ENCODE assay signal across 23 cellular contexts in genomic region chr10:44380829-44381600, GRCh38. TPM values are rescaled to one million over a fixed set of nuclear protein-coding genes. Genes with fewer than 3 reads are reported as not detected.
DNase-seq lines count a peak whose midpoint lies in the region; ATAC-seq, FAIRE-seq and TF ChIP-seq lines count a peak whose summit lies in the region.
"Had no signal": no experiment of that assay in that cellular context is flagged by ENCODE, and none has a peak within 500 bp of the region (broad histone marks: within the 10 kb centered on the region; RNA-seq: fewer than 3 reads in every experiment).

No MANE protein-coding gene starts in this region.

- FAIRE-seq in H1 (lab: Jason Lieb, UNC) = no peak
- FAIRE-seq: A204.1, bronchial epithelial cell, islet of Langerhans had no signal

- 84% methylated on average over 7 of the region's 8 CpGs; no CpG with 5 or more reads in 1 of the 2 experiments for WGBS in H1 (ENCODE audit: extremely low coverage in 1 of 2, insufficient coverage in 1 of 2, insufficient read length in 1 of 2, insufficient replicate concordance in 2 of 2, low coverage in 1 of 2, low lambda C conversion rate in 2 of 2, missing lambda C conversion rate in 1 of 2), 2 experiments
- 78% methylated on average over 8 of the region's 8 CpGs for WGBS in smooth muscle cell (ENCODE audit: low lambda C conversion rate)

- H3K4me3 ChIP-seq in H1 (ENCODE audit: extremely low read depth in 1 of 4, insufficient read depth in 2 of 4, low read depth in 3 of 4, low read length in 4 of 4) (peak overlapping the region in 1 of 4 experiments; percentile 78; a peak in 1 of 8 replicates), neural progenitor cell (no peak overlapping the region), uterus (no peak overlapping the region), smooth muscle cell (no peak overlapping the region)
- H3K4me3 ChIP-seq: esophagus squamous epithelium, SJCRH30 had no signal

- TF ChIP-seq POLR2A in H1 (IDR thresholded peaks at IDR 0.05; ENCODE audit: control extremely low read depth in 1 of 2, low read depth in 2 of 2, low read length in 2 of 2) (no peak), uterus (IDR thresholded peaks at IDR 0.05) (no peak)

- H3K27ac Mint-ChIP-seq in neural progenitor cell = no peak overlapping the region
- H3K27ac Mint-ChIP-seq: activated T-cell treated with anti-CD3 and anti-CD28 coated beads, Interleukin-2, amount 50 U/mL, for 72 hours; mesothelial cell of epicardium had no signal

- peaks cover 46% of the 10 kb centered on the region for H3K27me3 Mint-ChIP-seq in neural progenitor cell (ENCODE audit: insufficient read depth, low read depth)

- CTCF ChIA-PET in H1 (lab: Charles Lee; ENCODE audit: partially characterized antibody) = interaction anchor here (1.1 to 3.3 kb wide), 5 partner anchors 10 to 691 kb away, joined by 3 to 18 read pairs (median 5); no protein-coding TSS in a partner anchor

- peak overlapping the region in 1 of 2 experiments; percentile 97; a peak in 3 of 4 replicates for H3K4me2 ChIP-seq in H1 (ENCODE audit: insufficient read depth in 1 of 2, low read depth in 2 of 2, low read length in 2 of 2)
- peak overlapping the region; percentile 11 for H3K4me2 ChIP-seq in neural progenitor cell
- no peak overlapping the region for H3K4me2 ChIP-seq in smooth muscle cell

- no peak overlapping the region for H3K4me3 Mint-ChIP-seq in neural progenitor cell
- H3K4me3 Mint-ChIP-seq: activated T-cell treated with anti-CD3 and anti-CD28 coated beads, Interleukin-2, amount 50 U/mL, for 72 hours; mesothelial cell of epicardium had no signal

- H4K8ac ChIP-seq in H1 (ENCODE audit: extremely low read depth, insufficient read depth, low read length) = no peak overlapping the region

- intact Hi-C loops in Right ventricle myocardium inferior (cut with DNase I) = loop anchor here (10.0 kb wide), 2 partner anchors 326 to 416 kb away; no protein-coding TSS in a partner anchor
- intact Hi-C loops in left ventricle myocardium superior (cut with micrococcal nuclease) = loop anchor here (10.0 kb wide), 1 partner anchor 66 kb away; no protein-coding TSS in a partner anchor
- intact Hi-C loops in uterus (cut with DNase I; ENCODE audit: low total_unique reads) = loop anchor here (10.0 kb wide), 2 partner anchors 474 to 706 kb away; no protein-coding TSS in a partner anchor

- DNase-seq in Right ventricle myocardium inferior (ENCODE audit: missing footprints) = peak; percentile 43
- DNase-seq in left ventricle myocardium superior = no peak
- no peak for DNase-seq in H1 (ENCODE audit: low read depth in 1 of 2, low spot score in 2 of 2)
- no peak for DNase-seq in neural progenitor cell (ENCODE audit: low spot score)
- DNase-seq in uterus = peak; percentile 13 to 15
- DNase-seq in smooth muscle cell (lab: John Stamatoyannopoulos, UW; ENCODE audit: unreplicated experiment) = no peak
- DNase-seq: activated CD4-positive, CD25-positive, alpha-beta regulatory T cell; activated T-cell treated with anti-CD3 and anti-CD28 coated beads, Interleukin-2, amount 50 U/mL, for 72 hours; esophagus squamous epithelium; NCI-H1417 treated with DMSO at 0.1 percent for 48 hours; NCI-H526 treated with DMSO at 0.1 percent for 48 hours; SJCRH30; stimulated activated CD4-positive, alpha-beta T cell treated with anti-CD3 and anti-CD28 coated beads, Interleukin-2, amount 100 ng/mL, for 48 hours had no signal

- no peak for TF ChIP-seq EP300 in H1 (IDR thresholded peaks at IDR 0.05; ENCODE audit: borderline replicate concordance in 1 of 2, low read depth in 2 of 2, low read length in 2 of 2)

- H4K5ac ChIP-seq in H1 (ENCODE audit: insufficient read length, low read depth, low read length) = peak overlapping the region; percentile 10

- peaks cover 38% of the 10 kb centered on the region for H3F3A ChIP-seq in neural progenitor cell (ENCODE audit: low read depth)
- no peaks in the 10 kb centered on the region for H3F3A ChIP-seq in smooth muscle cell (ENCODE audit: low read depth)

- peaks cover 2% of the 10 kb centered on the region for H3K9me3 Mint-ChIP-seq in neural progenitor cell
- H3K9me3 Mint-ChIP-seq: activated T-cell treated with anti-CD3 and anti-CD28 coated beads, Interleukin-2, amount 50 U/mL, for 72 hours; mesothelial cell of epicardium had no signal

- H3K4me1 ChIP-seq in H1 (replicated peaks in 1 of 4; ENCODE audit: control insufficient read depth in 3 of 4, insufficient read depth in 4 of 4, low read length in 3 of 4) (peaks cover 19 to 42% (median 26%) of the 10 kb centered on the region in 4 experiments), neural progenitor cell (peaks cover 48% of the 10 kb centered on the region), uterus (peaks cover 0 to 10% of the 10 kb centered on the region in 2 donors), smooth muscle cell (ENCODE audit: low read depth) (peaks cover 35% of the 10 kb centered on the region)
- H3K4me1 ChIP-seq: SJCRH30 had no signal

- H2BK120ac ChIP-seq in H1 (replicated peaks; ENCODE audit: low read depth, low read length) = peak overlapping the region; percentile 61

- peak overlapping the region; percentile 97; the same call in 1 of the 2 replicates for H2BK15ac ChIP-seq in H1 (ENCODE audit: low read length)

- H2BK12ac ChIP-seq in H1 (ENCODE audit: low read depth, low read length) = peak overlapping the region; percentile 30; the same call in 1 of the 2 replicates

- H4K91ac ChIP-seq in H1 (replicated peaks; ENCODE audit: insufficient read length, low read length) = peak overlapping the region; percentile 25

- TF ChIP-seq CTCF in H1 (IDR thresholded peaks at IDR 0.05; ENCODE audit: control extremely low read depth in 1 of 3, insufficient read depth in 1 of 3, low read depth in 1 of 3, low read length in 3 of 3) = no peak
- TF ChIP-seq CTCF in neural progenitor cell (IDR thresholded peaks at IDR 0.05) = no peak
- TF ChIP-seq CTCF in uterus (IDR thresholded peaks at IDR 0.05) = no peak
- no peak for TF ChIP-seq CTCF in smooth muscle cell (IDR thresholded peaks at IDR 0.05; ENCODE audit: borderline replicate concordance, insufficient read depth, poor library complexity, severe bottlenecking)

- no peaks in the 10 kb centered on the region for H3K36me3 Mint-ChIP-seq in neural progenitor cell
- H3K36me3 Mint-ChIP-seq: mesothelial cell of epicardium had no signal

- H3K23ac ChIP-seq in H1 (ENCODE audit: insufficient read length) = no peak overlapping the region

- peak overlapping the region; percentile 79 for H3K4ac ChIP-seq in H1 (replicated peaks; ENCODE audit: insufficient read length, low read depth, low read length)

- no peak overlapping the region for H3K9ac ChIP-seq in H1 (replicated peaks in 1 of 4; ENCODE audit: extremely low read depth in 1 of 4, low read depth in 3 of 4, low read length in 3 of 4)
- H3K9ac ChIP-seq in neural progenitor cell = no peak overlapping the region
- H3K9ac ChIP-seq in smooth muscle cell (ENCODE audit: low read depth) = no peak overlapping the region

- H3K79me2 ChIP-seq in H1 (ENCODE audit: control insufficient read depth in 1 of 2, insufficient read depth in 2 of 2, low read length in 2 of 2) (peaks cover 6 to 53% of the 10 kb centered on the region in 2 experiments; a peak in 2 of 4 replicates), neural progenitor cell (ENCODE audit: low read depth) (no peaks in the 10 kb centered on the region), smooth muscle cell (ENCODE audit: low read depth) (peaks cover 3% of the 10 kb centered on the region)

- H3K23me2 ChIP-seq in H1 (ENCODE audit: low read depth, low read length) = peaks cover 32% of the 10 kb centered on the region; the same call in 1 of the 2 replicates

- ATAC-seq in Right ventricle myocardium inferior = no peak
- ATAC-seq in left ventricle myocardium superior = no peak
- no peak for ATAC-seq in HG03039 (IDR thresholded peaks at IDR 0.05; ENCODE audit: unreplicated experiment)
- ATAC-seq in HG03439 (IDR thresholded peaks at IDR 0.05; ENCODE audit: unreplicated experiment) = no peak
- ATAC-seq: activated T-cell treated with anti-CD3 and anti-CD28 coated beads, Interleukin-2, amount 50 U/mL, for 72 hours had no signal

- H2BK5ac ChIP-seq in H1 (ENCODE audit: low read depth, low read length) = peak overlapping the region; percentile 55; the same call in 1 of the 2 replicates

- peaks cover 34% of the 10 kb centered on the region for H3K4me1 Mint-ChIP-seq in neural progenitor cell

- peaks cover 10% of the 10 kb centered on the region for H3K79me1 ChIP-seq in H1 (ENCODE audit: low read depth, low read length)

- no peak overlapping the region for H3K56ac ChIP-seq in H1 (replicated peaks; ENCODE audit: insufficient read length, low read depth, low read length)

- H3K27me3 ChIP-seq in H1 (replicated peaks in 1 of 4; ENCODE audit: control insufficient read depth in 3 of 4, extremely low read depth in 1 of 4, insufficient read depth in 3 of 4, low read length in 3 of 4) (peaks cover 2 to 26% (median 20%) of the 10 kb centered on the region in 4 experiments; a peak in 6 of 7 replicates), neural progenitor cell (peaks cover 41% of the 10 kb centered on the region), uterus (no peaks in the 10 kb centered on the region), smooth muscle cell (ENCODE audit: low read depth) (peaks cover 39% of the 10 kb centered on the region)
- H3K27me3 ChIP-seq: SJCRH30 had no signal

- no peak for TF ChIP-seq RAD21 in H1 (IDR thresholded peaks at IDR 0.05 in 1 of 2, conservative IDR thresholded peaks at IDR 0.05 in 1 of 2; ENCODE audit: low read depth in 2 of 2, low read length in 2 of 2)

- H4K20me1 ChIP-seq in H1 (replicated peaks in 1 of 2; ENCODE audit: control insufficient read depth in 1 of 2, insufficient read depth in 2 of 2, low read length in 2 of 2) (peaks cover 0 to 13% of the 10 kb centered on the region in 2 experiments), neural progenitor cell (ENCODE audit: low read depth) (peaks cover 20% of the 10 kb centered on the region), smooth muscle cell (ENCODE audit: low read depth) (peaks cover 14% of the 10 kb centered on the region)

- H3K36me3 ChIP-seq in H1 (ENCODE audit: control insufficient read depth in 2 of 4, insufficient read depth in 4 of 4, low read length in 3 of 4) (peaks cover 3 to 44% (median 13%) of the 10 kb centered on the region in 4 experiments), neural progenitor cell (no peaks in the 10 kb centered on the region), uterus (no peaks in the 10 kb centered on the region), smooth muscle cell (ENCODE audit: low read depth) (no peaks in the 10 kb centered on the region)
- H3K36me3 ChIP-seq: neutrophil, SJCRH30 had no signal

- H3K14ac ChIP-seq in H1 (ENCODE audit: insufficient read length) = no peak overlapping the region

- 0 out of 2 replicates have a peak overlapping the region, but pooled peaks have one; percentile 28 for H2AK5ac ChIP-seq in H1 (ENCODE audit: low read depth, low read length)

- no peak overlapping the region for H2AFZ ChIP-seq in H1 (ENCODE audit: low read length)
- no peak overlapping the region for H2AFZ ChIP-seq in neural progenitor cell (replicated peaks)
- H2AFZ ChIP-seq in smooth muscle cell (ENCODE audit: low read depth) = no peak overlapping the region

- POLR2A ChIA-PET in H1 (lab: Charles Lee; ENCODE audit: partially characterized antibody) = interaction anchor here (1.5 to 6.5 kb wide), 3 partner anchors 11 to 43 kb away, joined by 4 to 60 read pairs (median 8); no protein-coding TSS in a partner anchor

- H3K27ac ChIP-seq in H1 (ENCODE audit: low read depth, low read length) (no peak overlapping the region), neural progenitor cell (no peak overlapping the region), uterus (peak overlapping the region; percentile 54 to 88), smooth muscle cell (ENCODE audit: low read depth) (no peak overlapping the region)
- H3K27ac ChIP-seq: C4-2B, esophagus squamous epithelium, neutrophil, SJCRH30 had no signal

- no peak overlapping the region; the same call in 1 of the 2 replicates for H3K18ac ChIP-seq in H1 (ENCODE audit: extremely low read depth, low read length)

- no peak overlapping the region; the same call in 1 of the 2 replicates for H2BK20ac ChIP-seq in H1 (ENCODE audit: low read length)

- H3K9me3 ChIP-seq in H1 (ENCODE audit: insufficient read depth in 2 of 2, low read depth in 1 of 2, low read length in 1 of 2) (no peaks in the 10 kb centered on the region; a peak in 1 of 4 replicates), neural progenitor cell (ENCODE audit: low read depth) (no peaks in the 10 kb centered on the region), uterus (no peaks in the 10 kb centered on the region), smooth muscle cell (replicated peaks; ENCODE audit: low read depth) (no peaks in the 10 kb centered on the region)
- H3K9me3 ChIP-seq: esophagus squamous epithelium, neutrophil, SJCRH30 had no signal

RNA-seq across cellular contexts. Expression of gene CXCL12, which starts 3.9 kb away (rescaled TPM):
- total RNA-seq in Right ventricle myocardium inferior (144 TPM), left ventricle myocardium superior (136 TPM), neural progenitor cell (ENCODE audit: low replicate concordance) (0.09 and 0.74 TPM in 2 replicates), uterus (100 to 1,000 TPM in 2 of 4 donors, 10 to 100 TPM in 2; 44.8 to 146 (median 97.5) TPM), smooth muscle cell (37.0 and 52.0 TPM in 2 replicates)
- 48.0 and 51.4 TPM in 2 replicates for total RNA-seq in H1 (2021; fragmentation: NEBNext Ultra II Directional; extraction: Animal tissue kit (Norgen Biotek cat#: 25700))
- polyA plus RNA-seq in H1 (2011; rRNA removed) (53.8 and 79.9 TPM in 2 replicates), smooth muscle cell (10.9 and 14.3 TPM in 2 replicates)
- polyA plus RNA-seq in H1 (2011; cell fraction: cytosol; rRNA removed) = 46.6 TPM
- 67.1 TPM for polyA plus RNA-seq in H1 (2011; cell fraction: nucleus; rRNA removed)
- polyA plus RNA-seq in H1 (2012, experiment 1 of 2) = 33.5 to 42.8 TPM (median 37.2 TPM) in 4 replicates
- polyA plus RNA-seq in H1 (2012, experiment 2 of 2) = 30.6 TPM
- polyA plus RNA-seq in H1 (2013, experiment 1 of 2) = 68.4 TPM
- 78.8 TPM for polyA plus RNA-seq in H1 (2013, experiment 2 of 2)
- 21.6 and 32.5 TPM in 2 replicates for polyA minus RNA-seq in H1 (2011; rRNA and poly(A)+ RNA removed)
- 25.7 TPM for polyA minus RNA-seq in H1 (2011; cell fraction: cytosol; rRNA and poly(A)+ RNA removed)
- 36.3 TPM for polyA minus RNA-seq in H1 (2011; cell fraction: nucleus; rRNA and poly(A)+ RNA removed)
- total RNA-seq: activated T-cell treated with anti-CD3 and anti-CD28 coated beads, Interleukin-2, amount 50 U/mL, for 72 hours; HT1080; SJCRH30; T-helper 2 cell treated with Interferon-gamma antibody and Interleukin-4, amounts not matched to agents 100 ng/mL and 5 ng/mL, for 36 hours had no signal

Comparison
In these comparisons a context has a peak if more than half of its experiments do, and no peak if none do; other contexts are left out.
1. DNase-seq: peak in Right ventricle myocardium inferior (single experiment) and uterus (2 of 2); none in left ventricle myocardium superior (single experiment), H1 (0 of 2), neural progenitor cell (single experiment) and smooth muscle cell (single experiment).
2. H3K27ac ChIP-seq: peak in uterus (2 of 2); none in H1 (single experiment), neural progenitor cell (single experiment) and smooth muscle cell (single experiment).
3. RNA of gene CXCL12, which starts 3.9 kb away (total RNA-seq): 44.8 to 146 TPM in uterus, 144 TPM in Right ventricle myocardium inferior (single experiment), 136 TPM in left ventricle myocardium superior (single experiment), 37.0 to 52.0 TPM in smooth muscle cell and 48.0 to 51.4 TPM in H1; 0.09 to 0.74 TPM in neural progenitor cell; every median in the first group is over 10 times any median in the second.